ENCODE assay signal across 8 cellular contexts in genomic region chr19:37172368-37173366, GRCh38. TPM values are rescaled to one million over a fixed set of nuclear protein-coding genes. Genes with fewer than 3 reads are reported as not detected.
DNase-seq lines count a peak whose midpoint lies in the region; ATAC-seq, FAIRE-seq and TF ChIP-seq lines count a peak whose summit lies in the region.

Gene ZNF585A (minus strand): TSS chr19:37172695. CDS start chr19:37169910, 2,785 bp downstream.

- ATAC-seq in GM21381 (IDR thresholded peaks at IDR 0.05; ENCODE audit: unreplicated experiment): peak; percentile 98

- peaks cover 25% of the 10 kb centered on the region for H3K9me3 ChIP-seq in Caco-2

- intact Hi-C loops in Caco-2 (cut with micrococcal nuclease; ENCODE audit: unreplicated experiment): loop anchor here (1.0 kb wide), 4 partner anchors 38 to 199 kb away; partner anchors contain the start of genes ZNF420, ZNF527 and ZNF585B

- H3K4me3 Mint-ChIP-seq in Caco-2 (ENCODE audit: unreplicated experiment): no peak within 1 kb of the TSS
- H3K4me3 Mint-ChIP-seq in mesothelial cell of epicardium: peak within 1 kb of the TSS; percentile 43

- H3K27me3 ChIP-seq in Caco-2 (replicated peaks; ENCODE audit: control insufficient read depth, insufficient read depth, low read length): no peaks in the 10 kb centered on the region

- no peaks in the 10 kb centered on the region for H3K4me1 Mint-ChIP-seq in Caco-2 (ENCODE audit: low read depth, unreplicated experiment)
- H3K4me1 Mint-ChIP-seq in mesothelial cell of epicardium: no peaks in the 10 kb centered on the region

- peak; percentile 96 for FAIRE-seq in HTR-8/SVneo (lab: Jason Lieb, UNC)

- no TSS peak for BruUV-seq in Caco-2 (replicated peaks; lab: Mats Ljungman, UMichigan)

- H3K4me1 ChIP-seq in Caco-2: no peaks in the 10 kb centered on the region

- peaks cover 9% of the 10 kb centered on the region for H3K36me3 Mint-ChIP-seq in Caco-2 (ENCODE audit: insufficient read depth, unreplicated experiment)
- peaks cover 29% of the 10 kb centered on the region for H3K36me3 Mint-ChIP-seq in mesothelial cell of epicardium

- no peaks in the 10 kb centered on the region for H3K36me3 ChIP-seq in Caco-2 (ENCODE audit: control insufficient read depth, insufficient read depth, low read length)

- POLR2A ChIA-PET in Caco-2 (lab: Charles Lee): no interaction called here

- peak; percentile 86 to 93 for DNase-seq in Caco-2
- peak; percentile 84 for DNase-seq in HTR-8/SVneo (ENCODE audit: insufficient read length, low spot score)
- DNase-seq in NOMO-1 treated with DMSO at 0.1 percent for 48 hours (lab: John Stamatoyannopoulos, UW; ENCODE audit: unreplicated experiment): peak; percentile 97
- peak; percentile 83 for DNase-seq in activated T-cell treated with anti-CD3 and anti-CD28 coated beads for 1 hour (ENCODE audit: low read depth)
- DNase-seq in epidermal melanocyte (ENCODE audit: insufficient read length, low spot score): peak; percentile 69
- peak; percentile 73 to 87 for DNase-seq in mesothelial cell of epicardium (ENCODE audit: low spot score in 2 of 2, unreplicated experiment in 2 of 2)
- DNase-seq in stimulated activated CD8-positive, alpha-beta memory T cell treated with anti-CD3 and anti-CD28 coated beads, Interleukin-15, amount 100 ng/mL, for 24 hours (ENCODE audit: low read depth): peak; percentile 65

- TF ChIP-seq CTCF in Caco-2 (IDR thresholded peaks at IDR 0.05; ENCODE audit: insufficient read depth in 1 of 2, low read depth in 1 of 2, low read length in 1 of 2, severe bottlenecking in 1 of 2, unreplicated experiment in 1 of 2) (peak in 1 of 2 experiments; percentile 39), mesothelial cell of epicardium (IDR thresholded peaks at IDR 0.05; ENCODE audit: unreplicated experiment) (no peak)

- H3K4me3 ChIP-seq in Caco-2 (ENCODE audit: low read depth, low read length): peak within 1 kb of the TSS; percentile 55

- CTCF ChIA-PET in Caco-2 (lab: Charles Lee): no interaction called here

- H3K9me3 Mint-ChIP-seq in Caco-2 (ENCODE audit: unreplicated experiment) (peaks cover 33% of the 10 kb centered on the region), mesothelial cell of epicardium (peaks cover 39% of the 10 kb centered on the region)

- H3K27ac Mint-ChIP-seq in Caco-2 (ENCODE audit: unreplicated experiment): no peak within 1 kb of the TSS
- H3K27ac Mint-ChIP-seq in mesothelial cell of epicardium: no peak within 1 kb of the TSS

- H3K27me3 Mint-ChIP-seq in Caco-2 (ENCODE audit: insufficient read depth, unreplicated experiment) (no peaks in the 10 kb centered on the region), mesothelial cell of epicardium (ENCODE audit: low read depth) (no peaks in the 10 kb centered on the region)

RNA-seq across cellular contexts. Expression of gene ZNF585A, which starts in this region (rescaled TPM):
- 4.3 and 7.3 TPM in 2 replicates for total RNA-seq in Caco-2 (2022)
- total RNA-seq in mesothelial cell of epicardium: 11.5 to 13.1 TPM (median 12.5 TPM) in 3 replicates

Comparison
In these comparisons a context has a peak if more than half of its experiments do, and no peak if none do; other contexts are left out.
1. Peak in every context shown above with its lines: DNase-seq, ATAC-seq and H3K4me3 ChIP-seq.